In genomic region chr20:33442136-33443005, GRCh38 we compare ENCODE assay signal across 8 cellular contexts. TPM values are rescaled to one million over a fixed set of nuclear protein-coding genes. Genes with fewer than 3 reads are reported as not detected.
DNase-seq lines count a peak whose midpoint lies in the region; ATAC-seq and TF ChIP-seq lines count a peak whose summit lies in the region.

No MANE protein-coding gene starts in this region.

- H3K9me3 Mint-ChIP-seq in activated CD4-positive, alpha-beta T cell treated with anti-CD3 and anti-CD28 coated beads, Interleukin-2, amount 10 ng/mL, durations not matched to agents 7 days and 5 days, result no peaks in the 10 kb centered on the region

- ATAC-seq in foreskin keratinocyte (no peak), HG02588 (IDR thresholded peaks at IDR 0.05; ENCODE audit: unreplicated experiment) (no peak)

- no peak for DNase-seq in activated CD4-positive, alpha-beta T cell treated with anti-CD3 and anti-CD28 coated beads, Interleukin-2, amount 10 ng/mL, durations not matched to agents 7 days and 5 days
- no peak for DNase-seq in activated CD4-positive, alpha-beta T cell treated with anti-CD3 and anti-CD28 coated beads, Interleukin-2, amount 50 U/mL, for 4 hours
- DNase-seq in adipocyte (ENCODE audit: low read depth) (no peak), tibial nerve (ENCODE audit: low spot score in 2 of 2) (no peak), foreskin keratinocyte (no peak), COR-L47 (lab: John Stamatoyannopoulos, UW) (no peak)

- peak overlapping the region; percentile 89 for H3K9ac ChIP-seq in adipocyte (ENCODE audit: low read length)
- no peak overlapping the region for H3K9ac ChIP-seq in liver (ENCODE audit: low read depth in 1 of 2, low read length in 2 of 2)

- TF ChIP-seq EP300 in tibial nerve (IDR thresholded peaks at IDR 0.05), result no peak

- peak overlapping the region; percentile 79 for H3K27ac Mint-ChIP-seq in activated CD4-positive, alpha-beta T cell treated with anti-CD3 and anti-CD28 coated beads, Interleukin-2, amount 10 ng/mL, durations not matched to agents 7 days and 5 days

- TF ChIP-seq CTCF in liver (IDR thresholded peaks at IDR 0.05; ENCODE audit: low read depth, low read length, missing input control) (no peak), tibial nerve (IDR thresholded peaks at IDR 0.05) (no peak), foreskin keratinocyte (conservative IDR thresholded peaks at IDR 0.05) (no peak)

- H3K27me3 Mint-ChIP-seq in activated CD4-positive, alpha-beta T cell treated with anti-CD3 and anti-CD28 coated beads, Interleukin-2, amount 10 ng/mL, durations not matched to agents 7 days and 5 days, result peaks cover 9% of the 10 kb centered on the region

- H3K9me3 ChIP-seq in adipocyte (ENCODE audit: control insufficient read depth, low read length) (no peaks in the 10 kb centered on the region), liver (ENCODE audit: control insufficient read depth in 4 of 4, low read length in 3 of 4) (no peaks in the 10 kb centered on the region), tibial nerve (no peaks in the 10 kb centered on the region)

- H3K27ac ChIP-seq in liver (ENCODE audit: low read depth in 1 of 2, low read length in 2 of 2), result no peak overlapping the region
- H3K27ac ChIP-seq in tibial nerve, result peak overlapping the region; percentile 80 to 93 (median 83)
- no peak overlapping the region for H3K27ac ChIP-seq in foreskin keratinocyte

- no peaks in the 10 kb centered on the region for H3K27me3 ChIP-seq in adipocyte (replicated peaks; ENCODE audit: control insufficient read depth, insufficient read depth, low read length)
- no peaks in the 10 kb centered on the region for H3K27me3 ChIP-seq in liver (ENCODE audit: control insufficient read depth in 4 of 4, insufficient read depth in 4 of 4, low read length in 3 of 4)
- H3K27me3 ChIP-seq in tibial nerve, result no peaks in the 10 kb centered on the region
- no peaks in the 10 kb centered on the region for H3K27me3 ChIP-seq in foreskin keratinocyte

- 78% methylated on average over 9 of the region's 9 CpGs for WGBS in liver
- WGBS in tibial nerve, 2 donors, result 72 to 78% methylated on average over 9 of the region's 9 CpGs

- no peak for TF ChIP-seq POLR2A in tibial nerve (IDR thresholded peaks at IDR 0.05)

- H3K4me1 ChIP-seq in adipocyte (ENCODE audit: control insufficient read depth, insufficient read depth, low read length), result peaks cover 37% of the 10 kb centered on the region
- H3K4me1 ChIP-seq in liver (ENCODE audit: control insufficient read depth in 4 of 4, insufficient read depth in 4 of 4, low read length in 3 of 4), result peaks cover 5 to 31% (median 21%) of the 10 kb centered on the region in 4 donors
- peaks cover 0 to 39% (median 15%) of the 10 kb centered on the region in 4 donors for H3K4me1 ChIP-seq in tibial nerve
- H3K4me1 ChIP-seq in foreskin keratinocyte, result no peaks in the 10 kb centered on the region

- H3K4me3 Mint-ChIP-seq in activated CD4-positive, alpha-beta T cell treated with anti-CD3 and anti-CD28 coated beads, Interleukin-2, amount 10 ng/mL, durations not matched to agents 7 days and 5 days, result peak overlapping the region; percentile 70

- H3K36me3 Mint-ChIP-seq in activated CD4-positive, alpha-beta T cell treated with anti-CD3 and anti-CD28 coated beads, Interleukin-2, amount 10 ng/mL, durations not matched to agents 7 days and 5 days (ENCODE audit: low read depth), result no peaks in the 10 kb centered on the region

- peaks cover 8% of the 10 kb centered on the region for H3K36me3 ChIP-seq in adipocyte (ENCODE audit: control insufficient read depth, insufficient read depth, low read length, severe bottlenecking)
- no peaks in the 10 kb centered on the region for H3K36me3 ChIP-seq in liver (ENCODE audit: control insufficient read depth in 4 of 4, insufficient read depth in 3 of 4, low read depth in 1 of 4, low read length in 3 of 4)
- H3K36me3 ChIP-seq in tibial nerve, result no peaks in the 10 kb centered on the region

- TF ChIP-seq RAD21 in liver (IDR thresholded peaks at IDR 0.05), result no peak

- POLR2A ChIA-PET in activated CD4-positive, alpha-beta T cell treated with anti-CD3 and anti-CD28 coated beads, Interleukin-2, amount 10 ng/mL, durations not matched to agents 7 days and 5 days (lab: Charles Lee), result no interaction called here

- H3K4me1 Mint-ChIP-seq in activated CD4-positive, alpha-beta T cell treated with anti-CD3 and anti-CD28 coated beads, Interleukin-2, amount 10 ng/mL, durations not matched to agents 7 days and 5 days, result peaks cover 29% of the 10 kb centered on the region

- CTCF ChIA-PET in activated CD4-positive, alpha-beta T cell treated with anti-CD3 and anti-CD28 coated beads, Interleukin-2, amount 10 ng/mL, durations not matched to agents 7 days and 5 days (lab: Charles Lee), result no interaction called here

- H3K4me3 ChIP-seq in adipocyte (ENCODE audit: low read length) (peak overlapping the region; percentile 85), liver (ENCODE audit: low read depth in 1 of 3, low read length in 3 of 3) (peak overlapping the region in 2 of 3 donors; percentile 44 to 81), tibial nerve (peak overlapping the region; percentile 41 to 73 (median 58))

TF ChIP-seq in liver, 16 proteins besides CTCF, POLR2A, EP300 and RAD21:
- no peak for TF ChIP-seq HNF4A (conservative IDR thresholded peaks at IDR 0.05)
- TF ChIP-seq YY1 (IDR thresholded peaks at IDR 0.05), result no peak
- TF ChIP-seq, protein P1, sequence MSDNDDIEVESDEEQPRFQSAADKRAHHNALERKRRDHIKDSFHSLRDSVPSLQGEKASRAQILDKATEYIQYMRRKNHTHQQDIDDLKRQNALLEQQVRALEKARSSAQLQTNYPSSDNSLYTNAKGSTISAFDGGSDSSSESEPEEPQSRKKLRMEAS (IDR thresholded peaks at IDR 0.05), result no peak
- no peak for TF ChIP-seq HNF4G (IDR thresholded peaks at IDR 0.05)
- TF ChIP-seq, protein P2, sequence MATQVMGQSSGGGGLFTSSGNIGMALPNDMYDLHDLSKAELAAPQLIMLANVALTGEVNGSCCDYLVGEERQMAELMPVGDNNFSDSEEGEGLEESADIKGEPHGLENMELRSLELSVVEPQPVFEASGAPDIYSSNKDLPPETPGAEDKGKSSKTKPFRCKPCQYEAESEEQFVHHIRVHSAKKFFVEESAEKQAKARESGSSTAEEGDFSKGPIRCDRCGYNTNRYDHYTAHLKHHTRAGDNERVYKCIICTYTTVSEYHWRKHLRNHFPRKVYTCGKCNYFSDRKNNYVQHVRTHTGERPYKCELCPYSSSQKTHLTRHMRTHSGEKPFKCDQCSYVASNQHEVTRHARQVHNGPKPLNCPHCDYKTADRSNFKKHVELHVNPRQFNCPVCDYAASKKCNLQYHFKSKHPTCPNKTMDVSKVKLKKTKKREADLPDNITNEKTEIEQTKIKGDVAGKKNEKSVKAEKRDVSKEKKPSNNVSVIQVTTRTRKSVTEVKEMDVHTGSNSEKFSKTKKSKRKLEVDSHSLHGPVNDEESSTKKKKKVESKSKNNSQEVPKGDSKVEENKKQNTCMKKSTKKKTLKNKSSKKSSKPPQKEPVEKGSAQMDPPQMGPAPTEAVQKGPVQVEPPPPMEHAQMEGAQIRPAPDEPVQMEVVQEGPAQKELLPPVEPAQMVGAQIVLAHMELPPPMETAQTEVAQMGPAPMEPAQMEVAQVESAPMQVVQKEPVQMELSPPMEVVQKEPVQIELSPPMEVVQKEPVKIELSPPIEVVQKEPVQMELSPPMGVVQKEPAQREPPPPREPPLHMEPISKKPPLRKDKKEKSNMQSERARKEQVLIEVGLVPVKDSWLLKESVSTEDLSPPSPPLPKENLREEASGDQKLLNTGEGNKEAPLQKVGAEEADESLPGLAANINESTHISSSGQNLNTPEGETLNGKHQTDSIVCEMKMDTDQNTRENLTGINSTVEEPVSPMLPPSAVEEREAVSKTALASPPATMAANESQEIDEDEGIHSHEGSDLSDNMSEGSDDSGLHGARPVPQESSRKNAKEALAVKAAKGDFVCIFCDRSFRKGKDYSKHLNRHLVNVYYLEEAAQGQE (IDR thresholded peaks at IDR 0.05), result no peak
- no peak for TF ChIP-seq TAF1 (conservative IDR thresholded peaks at IDR 0.05)
- TF ChIP-seq GABPA (IDR thresholded peaks at IDR 0.05 in 1 of 2, conservative IDR thresholded peaks at IDR 0.05 in 1 of 2), result no peak
TF ChIP-seq in liver: peak in this region for 0.

RNA-seq across cellular contexts. Expression of gene SNTA1, which starts 1.2 kb away (rescaled TPM):
- total RNA-seq in activated CD4-positive, alpha-beta T cell treated with anti-CD3 and anti-CD28 coated beads, Interleukin-2, amount 10 ng/mL, durations not matched to agents 7 days and 5 days, result 1 to 10 TPM; 7.8 to 9.5 TPM
- total RNA-seq in liver, result 1 to 10 TPM; 3.8 to 9.6 TPM
- polyA plus RNA-seq in liver, result 1 to 10 TPM; 6.9 TPM
- 100 to 1,000 TPM in 2 of 4 donors, 10 to 100 TPM in 2; 44.1 to 120 (median 95.6) TPM for total RNA-seq in tibial nerve
- total RNA-seq in foreskin keratinocyte, result 4.7 and 5.8 TPM in 2 replicates
- 5.2 and 6.2 TPM in 2 replicates for polyA plus RNA-seq in foreskin keratinocyte

RNA-seq across cellular contexts. Expression of gene CDK5RAP1, which starts 41.1 kb away (rescaled TPM):
- 10 to 100 TPM; 27.2 to 33.1 TPM for total RNA-seq in activated CD4-positive, alpha-beta T cell treated with anti-CD3 and anti-CD28 coated beads, Interleukin-2, amount 10 ng/mL, durations not matched to agents 7 days and 5 days
- total RNA-seq in liver (10 to 100 TPM; 15.2 to 22.1 TPM), tibial nerve (10 to 100 TPM; 29.5 to 36.7 (median 32.7) TPM), foreskin keratinocyte (32.9 and 43.0 TPM in 2 replicates)
- polyA plus RNA-seq in liver (10 to 100 TPM; 11.3 to 14.3 TPM), foreskin keratinocyte (40.2 and 47.7 TPM in 2 replicates)

RNA-seq across cellular contexts. Expression of gene CBFA2T2, which starts 47.5 kb away (rescaled TPM):
- total RNA-seq in activated CD4-positive, alpha-beta T cell treated with anti-CD3 and anti-CD28 coated beads, Interleukin-2, amount 10 ng/mL, durations not matched to agents 7 days and 5 days, result 10 to 100 TPM; 17.3 to 21.8 TPM
- 1 to 10 TPM; 5.4 to 5.5 TPM for total RNA-seq in liver
- 1 to 10 TPM; 2.0 to 5.2 TPM for polyA plus RNA-seq in liver
- 10 to 100 TPM; 16.7 to 22.5 (median 19.1) TPM for total RNA-seq in tibial nerve
- total RNA-seq in foreskin keratinocyte, result 6.3 and 7.0 TPM in 2 replicates
- polyA plus RNA-seq in foreskin keratinocyte, result 2.5 and 2.7 TPM in 2 replicates

Comparison
In these comparisons a context has a peak if more than half of its experiments do, and no peak if none do; other contexts are left out.
1. H3K27ac ChIP-seq: peak in tibial nerve (4 of 4); none in liver (0 of 2) and foreskin keratinocyte (single experiment).
2. Peak in every context shown above with its lines, with median percentiles within 50 percentile points of each other: H3K4me3 ChIP-seq.